Comparison of ENCODE assay signal across 21 cellular contexts in the genomic region with DNA sequence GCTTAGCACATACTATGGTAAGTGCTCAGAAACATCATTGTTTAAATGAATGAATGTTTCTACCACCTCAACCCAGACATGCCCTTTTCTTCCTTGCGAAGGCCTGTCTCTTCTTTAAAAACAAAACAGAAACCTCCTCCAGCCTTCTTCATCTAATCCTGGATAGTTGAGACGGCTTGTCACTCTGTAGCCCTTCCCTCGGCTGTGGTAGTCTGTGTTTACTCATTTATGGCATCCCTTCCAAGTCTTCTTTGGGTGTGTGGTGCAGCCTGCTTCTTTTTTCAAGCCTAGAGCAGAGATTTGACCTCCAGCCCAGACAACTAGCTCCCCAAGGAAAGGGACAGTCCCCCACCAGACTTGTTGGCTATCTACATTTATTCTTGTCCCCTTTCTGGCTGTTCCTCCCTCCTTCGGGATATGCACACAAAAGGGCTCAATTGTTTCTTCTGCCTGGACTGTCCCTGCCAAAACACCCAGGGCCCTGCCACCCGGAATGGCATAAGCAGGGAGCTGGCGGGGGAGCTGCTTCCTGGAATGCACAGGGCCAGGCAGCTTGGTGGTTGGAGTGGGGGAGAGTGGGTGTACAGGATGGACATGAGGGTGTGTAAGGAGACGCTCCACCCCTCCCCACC.
DNase-seq lines count a peak whose midpoint lies in the region; ATAC-seq and TF ChIP-seq lines count a peak whose summit lies in the region.
"Had no signal": no experiment of that assay in that cellular context is flagged by ENCODE, and none has a peak within 500 bp of the region (broad histone marks: within the 10 kb centered on the region; RNA-seq: fewer than 3 reads in every experiment).

No MANE protein-coding gene starts in this region.

- peaks cover 35% of the 10 kb centered on the region for H3K4me1 ChIP-seq in mesenchymal stem cell (ENCODE audit: control insufficient read depth, insufficient read depth, low read depth, low read length)
- peaks cover 27% of the 10 kb centered on the region for H3K4me1 ChIP-seq in testis
- H3K4me1 ChIP-seq in CD8-positive, alpha-beta T cell (ENCODE audit: insufficient read depth, low read length) = no peaks in the 10 kb centered on the region

- no peak overlapping the region for H3K4me3 Mint-ChIP-seq in CD8-positive, alpha-beta T cell
- H3K4me3 Mint-ChIP-seq: brain; CD4-positive, CD25-positive, alpha-beta regulatory T cell; endodermal cell; nephron had no signal

- H3K27ac Mint-ChIP-seq in CD8-positive, alpha-beta T cell = no peak overlapping the region
- H3K27ac Mint-ChIP-seq: brain; CD4-positive, CD25-positive, alpha-beta regulatory T cell; endodermal cell; stimulated activated naive CD8-positive, alpha-beta T cell treated with anti-CD3 and anti-CD28 coated beads, Interleukin-15, amount 100 ng/mL, for 72 hours had no signal

- H2BK120ac ChIP-seq in mesenchymal stem cell (ENCODE audit: low read depth, low read length) = peak overlapping the region; percentile 91

- no peak for TF ChIP-seq POLR2A in testis (IDR thresholded peaks at IDR 0.05)

- peak overlapping the region; percentile 52 for H4K91ac ChIP-seq in mesenchymal stem cell (ENCODE audit: low read length)

- H3K23ac ChIP-seq in mesenchymal stem cell (ENCODE audit: low read length in 2 of 2) = no peak overlapping the region

- CTCF ChIA-PET in CD8-positive, alpha-beta T cell (lab: Charles Lee) = no interaction called here

- H3K9me3 Mint-ChIP-seq in CD8-positive, alpha-beta T cell = no peaks in the 10 kb centered on the region
- H3K9me3 Mint-ChIP-seq: activated CD8-positive, alpha-beta T cell treated with anti-CD3 and anti-CD28 coated beads for 36 hours; brain; endodermal cell; nephron; stimulated activated naive CD8-positive, alpha-beta T cell treated with anti-CD3 and anti-CD28 coated beads, Interleukin-15, amount 100 ng/mL, for 72 hours had no signal

- H3K4me1 Mint-ChIP-seq in CD8-positive, alpha-beta T cell (ENCODE audit: low read depth) = no peaks in the 10 kb centered on the region
- H3K4me1 Mint-ChIP-seq: CD4-positive, CD25-positive, alpha-beta regulatory T cell had no signal

- H3K27ac ChIP-seq in mesenchymal stem cell (ENCODE audit: low read length, poor library complexity, severe bottlenecking) (peak overlapping the region; percentile 28), testis (peak overlapping the region; percentile 58 to 78)
- no peak overlapping the region for H3K27ac ChIP-seq in CD8-positive, alpha-beta T cell (ENCODE audit: low read depth, low read length)
- H3K27ac ChIP-seq: VCaP had no signal

- 48% methylated on average over 6 of the region's 7 CpGs for WGBS in mesenchymal stem cell
- WGBS in testis, 2 donors = 48 to 64% methylated on average over 6 to 7 of the region's 7 CpGs

- H3K27me3 ChIP-seq in mesenchymal stem cell (ENCODE audit: control insufficient read depth in 1 of 2, insufficient read depth in 1 of 2, low read length in 2 of 2) (no peaks in the 10 kb centered on the region), testis (no peaks in the 10 kb centered on the region), H7 (ENCODE audit: control insufficient read depth, insufficient read depth, low read length) (no peaks in the 10 kb centered on the region; the same call in 1 of the 2 replicates)
- no peaks in the 10 kb centered on the region for H3K27me3 ChIP-seq in CD8-positive, alpha-beta T cell (ENCODE audit: insufficient read depth, low read length)

- peak overlapping the region; percentile 78 for H4K8ac ChIP-seq in mesenchymal stem cell (ENCODE audit: low read length)

- no peaks in the 10 kb centered on the region for H3K9me3 ChIP-seq in mesenchymal stem cell (ENCODE audit: control insufficient read depth, low read length)
- H3K9me3 ChIP-seq in testis = no peaks in the 10 kb centered on the region
- no peaks in the 10 kb centered on the region for H3K9me3 ChIP-seq in CD8-positive, alpha-beta T cell (ENCODE audit: low read length)

- H3K14ac ChIP-seq in mesenchymal stem cell (ENCODE audit: low read length in 2 of 2) = peak overlapping the region in 1 of 2 experiments; percentile 95

- intact Hi-C loops in testis (cut with DNase I; ENCODE audit: low total_unique reads) = no loop called here
- intact Hi-C loops in CD8-positive, alpha-beta T cell (cut with DNase I, micrococcal nuclease) = no loop called here

- H3K4ac ChIP-seq in mesenchymal stem cell (ENCODE audit: low read depth in 1 of 2, low read length in 2 of 2) = peak overlapping the region; percentile 84 to 93

- no peak overlapping the region for H2AK5ac ChIP-seq in mesenchymal stem cell (ENCODE audit: low read length, severe bottlenecking)

- H2AFZ ChIP-seq in mesenchymal stem cell (ENCODE audit: low read depth, low read length) = no peak overlapping the region

- no peak overlapping the region for H2BK5ac ChIP-seq in mesenchymal stem cell (ENCODE audit: low read depth, low read length, poor library complexity, severe bottlenecking)

- TF ChIP-seq CTCF in fibroblast of villous mesenchyme (IDR thresholded peaks at IDR 0.05; ENCODE audit: insufficient read depth, low read depth, low read length) (no peak), testis (IDR thresholded peaks at IDR 0.05) (no peak)
- TF ChIP-seq CTCF in CD8-positive, alpha-beta T cell (IDR thresholded peaks at IDR 0.05) = no peak

- POLR2A ChIA-PET in CD8-positive, alpha-beta T cell (lab: Charles Lee) = no interaction called here

- H3K4me3 ChIP-seq in fibroblast of villous mesenchyme (ENCODE audit: low read depth, low read length) (no peak overlapping the region), mesenchymal stem cell (ENCODE audit: insufficient read depth in 1 of 2, low read depth in 1 of 2, low read length in 2 of 2) (peak overlapping the region in 1 of 2 experiments; percentile 49), testis (no peak overlapping the region), H7 (ENCODE audit: insufficient read depth, low read depth, low read length) (no peak overlapping the region)
- H3K4me3 ChIP-seq in CD8-positive, alpha-beta T cell (ENCODE audit: low read depth, low read length) = no peak overlapping the region

- peaks cover 20% of the 10 kb centered on the region for H3K79me1 ChIP-seq in mesenchymal stem cell (replicated peaks; ENCODE audit: low read length, poor library complexity, severe bottlenecking)

- H3K9ac ChIP-seq in mesenchymal stem cell (ENCODE audit: low read length) = no peak overlapping the region

- peak; percentile 11 for DNase-seq in M059J (ENCODE audit: low read depth)
- peak; percentile 73 for DNase-seq in fibroblast of villous mesenchyme (ENCODE audit: low read depth)
- peak; percentile 90 for DNase-seq in mesenchymal stem cell
- peak; percentile 91 for DNase-seq in testis
- no peak for DNase-seq in stimulated activated CD4-positive, alpha-beta T cell treated with anti-CD3 and anti-CD28 coated beads, Interleukin-4, amount 100 ng/mL, for 1 hour
- no peak for DNase-seq in H7
- no peak for DNase-seq in CD8-positive, alpha-beta T cell
- DNase-seq: activated CD8-positive, alpha-beta T cell treated with anti-CD3 and anti-CD28 coated beads for 36 hours; activated effector memory CD4-positive, alpha-beta T cell treated with anti-CD3 and anti-CD28 coated beads, Interleukin-2, amount 50 U/mL, for 16 hours; CD4-positive, CD25-positive, alpha-beta regulatory T cell; endodermal cell; Kasumi-1; NCI-H1694; NCI-H524; PC-3; small intestine; stimulated activated naive CD8-positive, alpha-beta T cell treated with anti-CD3 and anti-CD28 coated beads, Interleukin-15, amount 100 ng/mL, for 72 hours had no signal

- H3K18ac ChIP-seq in mesenchymal stem cell (ENCODE audit: low read depth in 1 of 2, low read length in 2 of 2) = peak overlapping the region; percentile 60 to 100

- H3K36me3 Mint-ChIP-seq in CD8-positive, alpha-beta T cell = no peaks in the 10 kb centered on the region
- H3K36me3 Mint-ChIP-seq: brain; CD4-positive, CD25-positive, alpha-beta regulatory T cell had no signal

- H3K4me2 ChIP-seq in mesenchymal stem cell (ENCODE audit: low read length, poor library complexity, severe bottlenecking) = no peak overlapping the region

- H2BK12ac ChIP-seq in mesenchymal stem cell (ENCODE audit: low read length in 2 of 2) = peak overlapping the region in 1 of 2 experiments; percentile 99

- H2BK15ac ChIP-seq in mesenchymal stem cell (ENCODE audit: low read depth, poor library complexity, severe bottlenecking) = no peak overlapping the region

- no peak for ATAC-seq in CD8-positive, alpha-beta T cell
- ATAC-seq in HG02885 (IDR thresholded peaks at IDR 0.05; ENCODE audit: poor library complexity, unreplicated experiment) = no peak
- ATAC-seq: activated CD8-positive, alpha-beta T cell treated with anti-CD3 and anti-CD28 coated beads for 36 hours; PC-3; stimulated activated naive CD8-positive, alpha-beta T cell treated with anti-CD3 and anti-CD28 coated beads, Interleukin-15, amount 100 ng/mL, for 72 hours had no signal

- H3K27me3 Mint-ChIP-seq in CD8-positive, alpha-beta T cell (ENCODE audit: low read depth) = peaks cover 10% of the 10 kb centered on the region

- peaks cover 5 to 75% of the 10 kb centered on the region in 2 experiments for H3K36me3 ChIP-seq in mesenchymal stem cell (ENCODE audit: control insufficient read depth in 1 of 2, insufficient read depth in 2 of 2, low read depth in 1 of 2, low read length in 2 of 2)
- H3K36me3 ChIP-seq in testis (ENCODE audit: low read depth, missing control alignments) = no peaks in the 10 kb centered on the region
- no peaks in the 10 kb centered on the region for H3K36me3 ChIP-seq in H7 (replicated peaks; ENCODE audit: control insufficient read depth, insufficient read depth, low read length)
- no peaks in the 10 kb centered on the region for H3K36me3 ChIP-seq in CD8-positive, alpha-beta T cell (ENCODE audit: insufficient read depth, low read length)

Comparison
In these comparisons a context has a peak if more than half of its experiments do, and no peak if none do; other contexts are left out.
1. DNase-seq: peak in M059J (single experiment), fibroblast of villous mesenchyme (single experiment), mesenchymal stem cell (single experiment) and testis (single experiment); none in stimulated activated CD4-positive, alpha-beta T cell treated with anti-CD3 and anti-CD28 coated beads, Interleukin-4, amount 100 ng/mL, for 1 hour (single experiment), H7 (single experiment) and CD8-positive, alpha-beta T cell (0 of 7).